19 cellular contexts compared by ENCODE assay signal in genomic region chr16:73879621-73880020, GRCh38.
"Had no signal": no experiment of that assay in that cellular context is flagged by ENCODE, and none has a peak within 500 bp of the region (broad histone marks: within the 10 kb centered on the region; RNA-seq: fewer than 3 reads in every experiment).

No MANE protein-coding gene starts in this region.

- H3K27me3 ChIP-seq: SJSA1 had no signal

- H3K4me3 ChIP-seq: SJSA1, SK-N-MC had no signal

- H3K4me1 ChIP-seq: SJSA1 had no signal

- H3K27ac ChIP-seq: SJSA1, SK-N-MC had no signal

- H3K9me3 ChIP-seq: SJSA1 had no signal

- H3K36me3 ChIP-seq: SJSA1 had no signal

- DNase-seq: KBM-7, MV-4-11, NCI-H1048, NCI-H1105 treated with DMSO at 0.1 percent for 48 hours, NCI-H1436 treated with DMSO at 0.1 percent for 48 hours, NCI-H1694, NCI-H187 treated with DMSO at 0.1 percent for 48 hours, NCI-H2029 treated with DMSO at 0.1 percent for 48 hours, NCI-H2171 treated with DMSO at 0.1 percent for 48 hours, NCI-H345, NCI-H446 treated with DMSO at 0.1 percent for 48 hours, NCI-H510A treated with DMSO at 0.1 percent for 48 hours, NCI-H526, NCI-H82, Right ventricle myocardium superior, RPMI8226, SIG-M5 had no signal
